Comparison of ENCODE assay signal across 24 cellular contexts in the genomic region with DNA sequence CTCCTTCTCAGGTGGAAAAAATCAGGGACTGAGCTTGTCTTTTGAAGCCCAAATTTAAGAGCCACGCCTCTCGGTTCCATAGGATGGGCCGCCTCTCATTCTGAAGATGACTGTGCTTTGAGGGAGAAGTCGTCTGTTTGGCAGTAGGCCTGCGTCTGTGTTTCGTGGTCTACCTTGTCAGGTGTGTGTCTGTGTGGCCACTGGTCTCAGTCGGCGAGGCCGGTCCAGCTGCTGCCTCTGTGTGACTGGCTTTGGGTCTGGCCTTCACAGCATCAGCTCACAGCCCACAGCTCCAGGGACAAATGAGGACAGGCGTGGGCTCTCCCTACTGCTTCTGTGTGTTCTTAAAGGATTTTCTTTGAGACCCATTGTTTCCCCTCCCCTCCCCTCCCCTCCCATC. TPM values are rescaled to one million over a fixed set of nuclear protein-coding genes. Genes with fewer than 3 reads are reported as not detected.
"Had no signal": no experiment of that assay in that cellular context is flagged by ENCODE, and none has a peak within 500 bp of the region (broad histone marks: within the 10 kb centered on the region; RNA-seq: fewer than 3 reads in every experiment).

No MANE protein-coding gene starts in this region.

- H3K4me3 ChIP-seq: gastrocnemius medialis, left ventricle myocardium inferior, lung, prostate gland, stomach, thoracic aorta, transverse colon, uterus had no signal

- DNase-seq: central memory CD4-positive, alpha-beta T cell; effector memory CD4-positive, alpha-beta T cell; gastrocnemius medialis; immature natural killer cell; kidney; left cardiac atrium; left ventricle myocardium inferior; mesendoderm; naive B cell; occipital lobe; stimulated activated CD4-positive, alpha-beta T cell treated with anti-CD3 and anti-CD28 coated beads, Interleukin-2, amount 100 ng/mL, for 24 hours; stimulated activated CD4-positive, alpha-beta T cell treated with anti-CD3 and anti-CD28 coated beads, Interleukin-4, amount 100 ng/mL, for 4 hours; stimulated activated naive CD4-positive, alpha-beta T cell; stomach; substantia nigra; transverse colon; uterus had no signal

- H3K27me3 ChIP-seq: gastrocnemius medialis, stomach, transverse colon, uterus had no signal

- H3K27ac ChIP-seq: gastrocnemius medialis, left ventricle myocardium inferior, parathyroid adenoma, prostate gland, stomach, thoracic aorta, transverse colon, uterus had no signal

- H3K4me1 Mint-ChIP-seq: immature natural killer cell, naive B cell had no signal

- H3K79me2 ChIP-seq: parathyroid adenoma had no signal

- H2AFZ ChIP-seq: parathyroid adenoma had no signal

- H3K4me1 ChIP-seq: gastrocnemius medialis, parathyroid adenoma, prostate gland, uterus had no signal

- H3K9ac ChIP-seq: parathyroid adenoma had no signal

- ATAC-seq: esophagus mucosa, gastrocnemius medialis, left cardiac atrium, sciatic nerve had no signal

- H3K36me3 ChIP-seq: gastrocnemius medialis, left ventricle myocardium inferior, prostate gland, stomach, thoracic aorta, transverse colon, uterus had no signal

- H3K36me3 Mint-ChIP-seq: immature natural killer cell, naive B cell had no signal

- H3K4me3 Mint-ChIP-seq: immature natural killer cell, naive B cell had no signal

- H3K9me3 ChIP-seq: gastrocnemius medialis, left ventricle myocardium inferior, prostate gland, stomach, thoracic aorta, transverse colon, uterus had no signal

- H3K27ac Mint-ChIP-seq: immature natural killer cell, naive B cell had no signal

RNA-seq across cellular contexts. Expression of a gene that starts 50.3 kb away (rescaled TPM):
- total RNA-seq: chondrocyte, sciatic nerve had no signal
- polyA plus RNA-seq: immature natural killer cell had no signal
